In genomic region chr18:62611395-62612241, GRCh38 we compare ENCODE assay signal across 14 cellular contexts.
DNase-seq lines count a peak whose midpoint lies in the region; ATAC-seq, FAIRE-seq and TF ChIP-seq lines count a peak whose summit lies in the region.
"Had no signal": no experiment of that assay in that cellular context is flagged by ENCODE, and none has a peak within 500 bp of the region (broad histone marks: within the 10 kb centered on the region; RNA-seq: fewer than 3 reads in every experiment).

No MANE protein-coding gene starts in this region.

- peaks cover 15% of the 10 kb centered on the region for H3K4me1 Mint-ChIP-seq in mesothelial cell of epicardium
- H3K4me1 Mint-ChIP-seq in activated T-cell treated with anti-CD3 and anti-CD28 coated beads, Interleukin-2, amount 50 U/mL, for 72 hours (ENCODE audit: low read depth) = no peaks in the 10 kb centered on the region
- H3K4me1 Mint-ChIP-seq: T-cell had no signal

- peak overlapping the region; percentile 3 to 8 for H3K4me3 ChIP-seq in cardiac fibroblast (replicated peaks in 1 of 2; ENCODE audit: low read depth in 2 of 2, low read length in 2 of 2)
- peak overlapping the region; percentile 56 to 58 for H3K4me3 ChIP-seq in kidney (ENCODE audit: low read length in 2 of 2)

- H3K36me3 ChIP-seq in kidney (ENCODE audit: control insufficient read depth in 1 of 2, insufficient read depth in 2 of 2, low read length in 2 of 2) = no peaks in the 10 kb centered on the region

- H3K27ac ChIP-seq in kidney (ENCODE audit: low read depth in 2 of 2, low read length in 2 of 2) = no peak overlapping the region
- H3K27ac ChIP-seq: epithelial cell of prostate had no signal

- ATAC-seq in HG03354 (IDR thresholded peaks at IDR 0.05; ENCODE audit: poor library complexity, severe bottlenecking, unreplicated experiment) = no peak
- ATAC-seq in activated T-cell treated with anti-CD3 and anti-CD28 coated beads, Interleukin-2, amount 50 U/mL, for 72 hours (replicated peaks in 1 of 2) = no peak
- ATAC-seq in GM21737 (IDR thresholded peaks at IDR 0.05; ENCODE audit: unreplicated experiment) = no peak
- ATAC-seq: T-cell had no signal

- no peak overlapping the region for H3K27ac Mint-ChIP-seq in mesothelial cell of epicardium
- no peak overlapping the region for H3K27ac Mint-ChIP-seq in activated T-cell treated with anti-CD3 and anti-CD28 coated beads, Interleukin-2, amount 50 U/mL, for 72 hours
- H3K27ac Mint-ChIP-seq: activated CD8-positive, alpha-beta T cell treated with anti-CD3 and anti-CD28 coated beads, Interleukin-2, amount 10 ng/mL, durations not matched to agents 7 days and 5 days; activated naive CD8-positive, alpha-beta T cell; HFFc6; T-cell had no signal

- no peak overlapping the region for H3K9ac ChIP-seq in kidney (ENCODE audit: low read length in 2 of 2)

- H3K4me3 Mint-ChIP-seq in mesothelial cell of epicardium = no peak overlapping the region
- H3K4me3 Mint-ChIP-seq in activated T-cell treated with anti-CD3 and anti-CD28 coated beads, Interleukin-2, amount 50 U/mL, for 72 hours = no peak overlapping the region
- H3K4me3 Mint-ChIP-seq: activated CD8-positive, alpha-beta T cell treated with anti-CD3 and anti-CD28 coated beads, Interleukin-2, amount 10 ng/mL, durations not matched to agents 7 days and 5 days; activated naive CD8-positive, alpha-beta T cell; T-cell had no signal

- H3K9me3 ChIP-seq in kidney (ENCODE audit: control insufficient read depth in 1 of 2, low read length in 2 of 2) = peaks cover 0 to 4% of the 10 kb centered on the region in 2 donors

- FAIRE-seq in kidney (lab: Jason Lieb, UNC) = no peak

- H3K9me3 Mint-ChIP-seq in mesothelial cell of epicardium = no peaks in the 10 kb centered on the region
- no peaks in the 10 kb centered on the region for H3K9me3 Mint-ChIP-seq in activated T-cell treated with anti-CD3 and anti-CD28 coated beads, Interleukin-2, amount 50 U/mL, for 72 hours
- H3K9me3 Mint-ChIP-seq: HFFc6, T-cell had no signal

- H3K36me3 Mint-ChIP-seq in mesothelial cell of epicardium = no peaks in the 10 kb centered on the region
- H3K36me3 Mint-ChIP-seq in activated T-cell treated with anti-CD3 and anti-CD28 coated beads, Interleukin-2, amount 50 U/mL, for 72 hours (ENCODE audit: insufficient read depth in 2 of 2) = no peaks in the 10 kb centered on the region
- H3K36me3 Mint-ChIP-seq: activated naive CD8-positive, alpha-beta T cell; T-cell had no signal

- TF ChIP-seq CTCF in cardiac fibroblast (IDR thresholded peaks at IDR 0.05; ENCODE audit: low read depth, low read length) (no peak), kidney (IDR thresholded peaks at IDR 0.05; ENCODE audit: borderline replicate concordance, extremely low read depth, insufficient read depth) (no peak), mesothelial cell of epicardium (IDR thresholded peaks at IDR 0.05; ENCODE audit: unreplicated experiment) (no peak)

- H3K4me1 ChIP-seq in kidney (ENCODE audit: control insufficient read depth in 1 of 2, insufficient read depth in 1 of 2, low read depth in 1 of 2, low read length in 2 of 2) = peaks cover 0 to 8% of the 10 kb centered on the region in 2 donors

- peaks cover 33% of the 10 kb centered on the region for H3K27me3 Mint-ChIP-seq in mesothelial cell of epicardium (ENCODE audit: low read depth)
- peaks cover 31% of the 10 kb centered on the region for H3K27me3 Mint-ChIP-seq in activated T-cell treated with anti-CD3 and anti-CD28 coated beads, Interleukin-2, amount 50 U/mL, for 72 hours (ENCODE audit: low read depth)

- intact Hi-C loops in kidney (cut with DNase I) (no loop called here), posterior cingulate gyrus (cut with DNase I) (no loop called here)

- DNase-seq in CD1c-positive myeloid dendritic cell (ENCODE audit: extremely low spot score) (peak; percentile 11), cardiac fibroblast (ENCODE audit: low read depth in 2 of 2) (peak in 1 of 2 donors; percentile 29), kidney (no peak), posterior cingulate gyrus (peak in 7 of 10 donors; percentile 42 to 91 (median 61)), mesothelial cell of epicardium (ENCODE audit: low spot score in 2 of 2, unreplicated experiment in 2 of 2) (no peak)
- DNase-seq in activated T-cell treated with anti-CD3 and anti-CD28 coated beads, Interleukin-2, amount 50 U/mL, for 72 hours = no peak
- DNase-seq: activated CD8-positive, alpha-beta T cell treated with anti-CD3 and anti-CD28 coated beads, Interleukin-2, amount 10 ng/mL, durations not matched to agents 7 days and 5 days; HFFc6; stimulated activated CD4-positive, alpha-beta T cell treated with anti-CD3 and anti-CD28 coated beads, Interleukin-4, amount 100 ng/mL, for 1 hour; T-cell had no signal

Comparison
In these comparisons a context has a peak if more than half of its experiments do, and no peak if none do; other contexts are left out.
1. DNase-seq: peak in CD1c-positive myeloid dendritic cell (single experiment) and posterior cingulate gyrus (7 of 10); none in kidney (single experiment), mesothelial cell of epicardium (0 of 2) and activated T-cell treated with anti-CD3 and anti-CD28 coated beads, Interleukin-2, amount 50 U/mL, for 72 hours (0 of 2).